ENCODE assay signal across 8 cellular contexts in genomic region chr1:244969355-244970235, GRCh38.
DNase-seq lines count a peak whose midpoint lies in the region; ATAC-seq and TF ChIP-seq lines count a peak whose summit lies in the region.

No MANE protein-coding gene starts in this region.

- H3K4me1 ChIP-seq in left ventricle myocardium inferior (peaks cover 52% of the 10 kb centered on the region), prostate gland (replicated peaks) (peaks cover 6% of the 10 kb centered on the region), vagina (peaks cover 30% of the 10 kb centered on the region)

- peak overlapping the region; percentile 81 for H3K4me3 ChIP-seq in left ventricle myocardium inferior
- peak overlapping the region; percentile 71 to 74 for H3K4me3 ChIP-seq in prostate gland
- H3K4me3 ChIP-seq in vagina, result peak overlapping the region; percentile 81 to 83

- no peaks in the 10 kb centered on the region for H3K27me3 ChIP-seq in left ventricle myocardium inferior (ENCODE audit: low read depth)
- no peaks in the 10 kb centered on the region for H3K27me3 ChIP-seq in prostate gland (replicated peaks; ENCODE audit: insufficient read depth)
- no peaks in the 10 kb centered on the region for H3K27me3 ChIP-seq in vagina

- TF ChIP-seq CTCF in left ventricle myocardium inferior (IDR thresholded peaks at IDR 0.05; ENCODE audit: borderline replicate concordance), result no peak
- peak in 1 of 4 experiments; percentile 24 for TF ChIP-seq CTCF in prostate gland (IDR thresholded peaks at IDR 0.05)
- TF ChIP-seq CTCF in vagina (IDR thresholded peaks at IDR 0.05), result no peak

- WGBS in prostate gland, result under 1% methylated on average over 54 of the region's 54 CpGs

- H3K36me3 ChIP-seq in left ventricle myocardium inferior (no peaks in the 10 kb centered on the region), prostate gland (no peaks in the 10 kb centered on the region), vagina (no peaks in the 10 kb centered on the region)

- TF ChIP-seq POLR2A in prostate gland (IDR thresholded peaks at IDR 0.05), result peak; percentile 48
- peak in 1 of 2 donors; percentile 49 for TF ChIP-seq POLR2A in vagina (IDR thresholded peaks at IDR 0.05)

- peak; percentile 21 for ATAC-seq in HG02571 (IDR thresholded peaks at IDR 0.05; ENCODE audit: unreplicated experiment)

- DNase-seq in GF-D8 (lab: John Stamatoyannopoulos, UW) (peak; percentile 76), NAMALWA (ENCODE audit: low spot score) (peak; percentile 87), SKM-1 (lab: John Stamatoyannopoulos, UW; ENCODE audit: unreplicated experiment) (peak; percentile 55), amniotic epithelial cell (ENCODE audit: low read depth) (peak; percentile 91), left ventricle myocardium inferior (peak; percentile 81), prostate gland (ENCODE audit: low spot score) (peak; percentile 63), vagina (ENCODE audit: extremely low spot score in 2 of 2) (peak in 1 of 2 donors; percentile 91)

- intact Hi-C loops in left ventricle myocardium inferior (cut with micrococcal nuclease) (loop anchor here (2.0 to 10.0 kb wide), 2 partner anchors 107 to 135 kb away; partner anchors contain the start of gene COX20), prostate gland (cut with DNase I) (loop anchor here (1.0 to 10.0 kb wide), 5 partner anchors 73 to 1605 kb away; partner anchors contain the start of genes COX20, DESI2 and HNRNPU), vagina (cut with DNase I) (loop anchor here (1.0 to 10.0 kb wide), 2 partner anchors 105 to 135 kb away; partner anchors contain the start of genes COX20 and HNRNPU)

- H3K27ac ChIP-seq in left ventricle myocardium inferior (replicated peaks) (peak overlapping the region; percentile 100), prostate gland (peak overlapping the region; percentile 99 to 100), vagina (peak overlapping the region; percentile 99)

- H3K9me3 ChIP-seq in left ventricle myocardium inferior (replicated peaks), result no peaks in the 10 kb centered on the region
- H3K9me3 ChIP-seq in prostate gland, result no peaks in the 10 kb centered on the region
- H3K9me3 ChIP-seq in vagina, result no peaks in the 10 kb centered on the region
